ENCODE assay signal across 19 cellular contexts in genomic region chr7:157001920-157002818, GRCh38. TPM values are rescaled to one million over a fixed set of nuclear protein-coding genes. Genes with fewer than 3 reads are reported as not detected.
DNase-seq lines count a peak whose midpoint lies in the region; ATAC-seq and TF ChIP-seq lines count a peak whose summit lies in the region.
"Had no signal": no experiment of that assay in that cellular context is flagged by ENCODE, and none has a peak within 500 bp of the region (broad histone marks: within the 10 kb centered on the region; RNA-seq: fewer than 3 reads in every experiment).

No MANE protein-coding gene starts in this region.

- no peaks in the 10 kb centered on the region for H3K27me3 ChIP-seq in endocrine pancreas (ENCODE audit: control insufficient read depth, insufficient read depth, low read length)

- peak overlapping the region; percentile 3 for H3K4me3 Mint-ChIP-seq in activated T-cell treated with anti-CD3 and anti-CD28 coated beads, Interleukin-2, amount 50 U/mL, for 24 hours
- H3K4me3 Mint-ChIP-seq in IgD-negative memory B cell (peak overlapping the region in 3 of 4 donors; percentile 62 to 73 (median 73)), osteocyte (ENCODE audit: unreplicated experiment) (no peak overlapping the region)

- peak overlapping the region; percentile 48 for H3K9ac ChIP-seq in endocrine pancreas (ENCODE audit: control insufficient read depth, insufficient read depth, low read length)

- peaks cover 35% of the 10 kb centered on the region for H3K4me1 Mint-ChIP-seq in activated T-cell treated with anti-CD3 and anti-CD28 coated beads, Interleukin-2, amount 50 U/mL, for 24 hours (ENCODE audit: low read depth)
- H3K4me1 Mint-ChIP-seq in IgD-negative memory B cell: peaks cover 14 to 19% (median 16%) of the 10 kb centered on the region in 3 donors
- H3K4me1 Mint-ChIP-seq in osteocyte (ENCODE audit: unreplicated experiment): peaks cover 23% of the 10 kb centered on the region

- peaks cover 91% of the 10 kb centered on the region for H3K27me3 Mint-ChIP-seq in activated T-cell treated with anti-CD3 and anti-CD28 coated beads, Interleukin-2, amount 50 U/mL, for 24 hours
- peaks cover 51% of the 10 kb centered on the region for H3K27me3 Mint-ChIP-seq in IgD-negative memory B cell
- H3K27me3 Mint-ChIP-seq in osteocyte (ENCODE audit: unreplicated experiment): peaks cover 68% of the 10 kb centered on the region

- no peaks in the 10 kb centered on the region for H3K9me3 Mint-ChIP-seq in activated T-cell treated with anti-CD3 and anti-CD28 coated beads, Interleukin-2, amount 50 U/mL, for 24 hours
- H3K9me3 Mint-ChIP-seq in IgD-negative memory B cell (peaks cover 0 to 4% (median 2%) of the 10 kb centered on the region in 3 donors), osteocyte (ENCODE audit: unreplicated experiment) (no peaks in the 10 kb centered on the region)
- H3K9me3 Mint-ChIP-seq: stimulated activated naive CD8-positive, alpha-beta T cell treated with anti-CD3 and anti-CD28 coated beads, Interleukin-15, amount 100 ng/mL, for 72 hours had no signal

- H3K9me3 ChIP-seq in endocrine pancreas (ENCODE audit: control insufficient read depth, low read length): no peaks in the 10 kb centered on the region
- H3K9me3 ChIP-seq: ascending aorta, prostate gland, vagina had no signal

- H3K4me3 ChIP-seq in endocrine pancreas (ENCODE audit: control insufficient read depth, insufficient read depth, low read length): no peak overlapping the region
- H3K4me3 ChIP-seq: ascending aorta, prostate gland, vagina had no signal

- no peaks in the 10 kb centered on the region for H3K36me3 Mint-ChIP-seq in activated T-cell treated with anti-CD3 and anti-CD28 coated beads, Interleukin-2, amount 50 U/mL, for 24 hours (ENCODE audit: low read depth)
- H3K36me3 Mint-ChIP-seq in IgD-negative memory B cell (no peaks in the 10 kb centered on the region), osteocyte (ENCODE audit: unreplicated experiment) (no peaks in the 10 kb centered on the region)

- DNase-seq in activated T-cell treated with anti-CD3 and anti-CD28 coated beads, Interleukin-2, amount 50 U/mL, for 24 hours: no peak
- no peak for DNase-seq in activated T-cell treated with anti-CD3 and anti-CD28 coated beads, Interleukin-2, amount 50 U/mL, for 1 hour
- DNase-seq in osteocyte (ENCODE audit: extremely low spot score, unreplicated experiment): peak; percentile 13
- DNase-seq in NCI-H2227 treated with DMSO at 0.1 percent for 48 hours (lab: John Stamatoyannopoulos, UW): no peak
- DNase-seq: activated CD4-positive, alpha-beta T cell treated with anti-CD3 and anti-CD28 coated beads for 4 hours; COR-L47; KBM-7; NCI-H1092 treated with DMSO at 0.1 percent for 48 hours; stimulated activated CD4-positive, alpha-beta T cell treated with anti-CD3 and anti-CD28 coated beads, Interleukin-12 subunit alpha, Interleukin-12 subunit beta, amount 100 ng/mL, for 4 hours; stimulated activated naive CD8-positive, alpha-beta T cell treated with anti-CD3 and anti-CD28 coated beads, Interleukin-15, amount 100 ng/mL, for 72 hours had no signal

- no peaks in the 10 kb centered on the region for H3K36me3 ChIP-seq in endocrine pancreas (ENCODE audit: control insufficient read depth, insufficient read depth, low read length)
- H3K36me3 ChIP-seq: ascending aorta, prostate gland, vagina had no signal

- no peaks in the 10 kb centered on the region for H3K4me1 ChIP-seq in endocrine pancreas (ENCODE audit: control insufficient read depth, insufficient read depth, low read length)

- H3K27ac Mint-ChIP-seq in activated T-cell treated with anti-CD3 and anti-CD28 coated beads, Interleukin-2, amount 50 U/mL, for 24 hours: no peak overlapping the region
- H3K27ac Mint-ChIP-seq in IgD-negative memory B cell: peak overlapping the region; percentile 61 to 77 (median 76)
- no peak overlapping the region for H3K27ac Mint-ChIP-seq in osteocyte (ENCODE audit: unreplicated experiment)

- no peak for TF ChIP-seq CTCF in osteocyte (IDR thresholded peaks at IDR 0.05)

- ATAC-seq in HG03442 (IDR thresholded peaks at IDR 0.05; ENCODE audit: unreplicated experiment) (no peak), GM19463 (IDR thresholded peaks at IDR 0.05; ENCODE audit: unreplicated experiment) (no peak)
- ATAC-seq: esophagus mucosa; stimulated activated naive CD8-positive, alpha-beta T cell treated with anti-CD3 and anti-CD28 coated beads, Interleukin-15, amount 100 ng/mL, for 72 hours had no signal

RNA-seq across cellular contexts. Expression of gene MNX1, which starts 8.3 kb away (rescaled TPM):
- polyA plus RNA-seq in IgD-negative memory B cell: not detected
- not detected in 2 replicates for total RNA-seq in osteocyte
- total RNA-seq: ascending aorta, mononuclear cell, vagina had no signal

RNA-seq across cellular contexts. Expression of gene NOM1, which starts 52.7 kb away (rescaled TPM):
- 9.4 TPM for polyA plus RNA-seq in IgD-negative memory B cell
- total RNA-seq in osteocyte: 21.3 and 22.6 TPM in 2 replicates

Comparison
In these comparisons a context has a peak if more than half of its experiments do, and no peak if none do; other contexts are left out.
1. H3K27ac Mint-ChIP-seq: peak in IgD-negative memory B cell (3 of 3); none in activated T-cell treated with anti-CD3 and anti-CD28 coated beads, Interleukin-2, amount 50 U/mL, for 24 hours (single experiment) and osteocyte (single experiment).